9 cellular contexts compared by ENCODE assay signal in the genomic region with DNA sequence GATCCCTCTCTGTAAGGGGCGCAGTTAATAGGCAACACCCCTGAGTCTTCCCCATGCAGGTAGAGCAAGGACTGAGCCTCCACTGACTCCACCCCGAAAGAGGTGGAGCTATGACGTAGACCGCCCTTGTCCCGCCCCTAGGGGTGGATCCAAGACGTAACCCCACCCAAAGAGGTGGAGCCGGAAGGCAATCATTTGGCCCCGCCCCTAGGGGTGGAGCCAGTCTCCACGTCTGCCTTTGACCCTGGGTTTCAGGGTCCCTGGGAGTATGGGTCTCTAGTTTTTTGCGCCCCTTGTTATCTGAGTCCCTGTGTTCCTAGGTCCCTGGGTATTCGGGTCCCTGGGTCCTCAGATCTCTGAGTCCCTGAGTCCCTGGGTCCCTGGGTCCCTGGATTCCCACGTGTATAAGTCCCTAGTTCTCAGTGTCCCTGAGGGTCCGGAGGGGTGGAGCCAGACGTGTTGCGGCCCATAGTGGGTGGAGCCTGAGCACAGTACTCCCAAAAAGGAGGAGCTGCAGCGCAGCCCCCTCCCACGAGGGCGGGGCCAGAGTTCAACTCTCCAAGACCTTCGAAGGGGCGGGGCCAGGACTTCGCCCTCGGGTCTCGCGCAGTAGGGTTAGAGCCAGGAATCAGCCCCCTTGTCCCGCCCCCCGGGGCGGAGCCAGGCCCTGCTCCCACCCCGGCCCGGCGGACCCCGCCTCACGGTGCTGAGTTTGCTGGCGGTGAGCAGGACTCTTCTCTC. TPM values are rescaled to one million over a fixed set of nuclear protein-coding genes. Genes with fewer than 3 reads are reported as not detected.
A peak's percentile ranks its signal among the peaks of the same experiment; 100 is the strongest.
DNase-seq lines count a peak whose midpoint lies in the region; ATAC-seq, FAIRE-seq and TF ChIP-seq lines count a peak whose summit lies in the region.
"Had no signal": no experiment of that assay in that cellular context is flagged by ENCODE, and none has a peak within 500 bp of the region (broad histone marks: within the 10 kb centered on the region; RNA-seq: fewer than 3 reads in every experiment).

No MANE protein-coding gene starts in this region.

- H3K27me3 ChIP-seq in H1 (replicated peaks in 1 of 4; ENCODE audit: control insufficient read depth in 3 of 4, extremely low read depth in 1 of 4, insufficient read depth in 3 of 4, low read length in 3 of 4): peaks cover 0 to 16% (median 9%) of the 10 kb centered on the region in 4 experiments; a peak in 6 of 7 replicates

- H3K23me2 ChIP-seq in H1 (ENCODE audit: low read depth, low read length): peaks cover 16% of the 10 kb centered on the region

- 0 out of 2 replicates have a peak overlapping the region, but pooled peaks have one; percentile 13 for H3K27ac ChIP-seq in H1 (ENCODE audit: low read depth, low read length)

- no peak overlapping the region; the same call in 1 of the 2 replicates for H2BK5ac ChIP-seq in H1 (ENCODE audit: low read depth, low read length)

- intact Hi-C loops in activated CD8-positive, alpha-beta T cell treated with anti-CD3 and anti-CD28 coated beads for 36 hours (cut with micrococcal nuclease): no loop called here

- peak; percentile 99 for FAIRE-seq in H1 (lab: Jason Lieb, UNC)

- CTCF ChIA-PET in activated CD8-positive, alpha-beta T cell treated with anti-CD3 and anti-CD28 coated beads for 36 hours (lab: Charles Lee): no interaction called here
- CTCF ChIA-PET in H1 (lab: Charles Lee; ENCODE audit: partially characterized antibody): interaction anchor here (0.5 to 2.3 kb wide), 8 partner anchors 13 to 293 kb away, joined by 3 to 6 read pairs (median 4); partner anchors contain the start of gene TUBB4A

- POLR2A ChIA-PET in activated CD8-positive, alpha-beta T cell treated with anti-CD3 and anti-CD28 coated beads for 36 hours (lab: Charles Lee): interaction anchor here (1.4 kb wide), 1 partner anchor 12 kb away, joined by 3 read pairs; the partner anchor contains the start of gene CRB3
- POLR2A ChIA-PET in H1 (lab: Charles Lee; ENCODE audit: partially characterized antibody): interaction anchor here (0.9 to 1.6 kb wide), 12 partner anchors 9 to 261 kb away, joined by 3 to 9 read pairs (median 4); partner anchors contain the start of genes CRB3, KHSRP, TNFSF9 and TUBB4A

- H3K14ac ChIP-seq in H1 (ENCODE audit: insufficient read length): no peak overlapping the region

- no peak overlapping the region for H2BK12ac ChIP-seq in H1 (ENCODE audit: low read depth, low read length)

- TF ChIP-seq CTCF in activated CD8-positive, alpha-beta T cell treated with anti-CD3 and anti-CD28 coated beads for 36 hours (IDR thresholded peaks at IDR 0.05): no peak
- no peak for TF ChIP-seq CTCF in H1 (IDR thresholded peaks at IDR 0.05; ENCODE audit: control extremely low read depth in 1 of 3, insufficient read depth in 1 of 3, low read depth in 1 of 3, low read length in 3 of 3)

- H2BK15ac ChIP-seq in H1 (ENCODE audit: low read length): no peak overlapping the region

- no peak overlapping the region for H4K8ac ChIP-seq in H1 (ENCODE audit: extremely low read depth, insufficient read depth, low read length)

- ATAC-seq in activated CD8-positive, alpha-beta T cell treated with anti-CD3 and anti-CD28 coated beads for 36 hours: peak; percentile 95
- ATAC-seq in memory B cell (ENCODE audit: low read depth) (peak; percentile 98), HG02759 (IDR thresholded peaks at IDR 0.05; ENCODE audit: unreplicated experiment) (no peak), GM21423 (IDR thresholded peaks at IDR 0.05; ENCODE audit: unreplicated experiment) (no peak)

- TF ChIP-seq RAD21 in H1 (IDR thresholded peaks at IDR 0.05 in 1 of 2, conservative IDR thresholded peaks at IDR 0.05 in 1 of 2; ENCODE audit: low read depth in 2 of 2, low read length in 2 of 2): no peak

- H3K23ac ChIP-seq in H1 (ENCODE audit: insufficient read length): no peak overlapping the region

- H4K5ac ChIP-seq in H1 (ENCODE audit: insufficient read length, low read depth, low read length): no peak overlapping the region

- H3K79me2 ChIP-seq in H1 (ENCODE audit: control insufficient read depth in 1 of 2, insufficient read depth in 2 of 2, low read length in 2 of 2): no peaks in the 10 kb centered on the region

- H3K4me3 Mint-ChIP-seq in activated CD8-positive, alpha-beta T cell treated with anti-CD3 and anti-CD28 coated beads for 36 hours: no peak overlapping the region
- no peak overlapping the region for H3K4me3 Mint-ChIP-seq in memory B cell

- H3K18ac ChIP-seq in H1 (ENCODE audit: extremely low read depth, low read length): 0 out of 2 replicates have a peak overlapping the region, but pooled peaks have one; percentile 56

- H3K4me1 ChIP-seq in H1 (replicated peaks in 1 of 4; ENCODE audit: control insufficient read depth in 3 of 4, insufficient read depth in 4 of 4, low read length in 3 of 4): peaks cover 0 to 12% (median 6%) of the 10 kb centered on the region in 4 experiments; a peak in 5 of 7 replicates

- peak overlapping the region; percentile 96 for H2AFZ ChIP-seq in H1 (ENCODE audit: low read length)

- no peak; a peak in 1 of 3 replicates for TF ChIP-seq POLR2A in H1 (IDR thresholded peaks at IDR 0.05; ENCODE audit: control extremely low read depth in 1 of 2, low read depth in 2 of 2, low read length in 2 of 2)

- no peaks in the 10 kb centered on the region for H3K9me3 Mint-ChIP-seq in activated CD8-positive, alpha-beta T cell treated with anti-CD3 and anti-CD28 coated beads for 36 hours
- no peaks in the 10 kb centered on the region for H3K9me3 Mint-ChIP-seq in memory B cell

- H2BK20ac ChIP-seq in H1 (ENCODE audit: low read length): no peak overlapping the region

- H4K20me1 ChIP-seq in H1 (replicated peaks in 1 of 2; ENCODE audit: control insufficient read depth in 1 of 2, insufficient read depth in 2 of 2, low read length in 2 of 2): peaks cover 0 to 3% of the 10 kb centered on the region in 2 experiments

- H3K79me1 ChIP-seq in H1 (ENCODE audit: low read depth, low read length): no peaks in the 10 kb centered on the region

- H4K91ac ChIP-seq in H1 (replicated peaks; ENCODE audit: insufficient read length, low read length): no peak overlapping the region

- H3K4ac ChIP-seq in H1 (replicated peaks; ENCODE audit: insufficient read length, low read depth, low read length): no peak overlapping the region

- peak; percentile 32 for DNase-seq in COLO668 (lab: John Stamatoyannopoulos, UW; ENCODE audit: unreplicated experiment)
- DNase-seq in NCI-H1048 (lab: John Stamatoyannopoulos, UW): peak; percentile 91
- peak; percentile 77 for DNase-seq in activated CD8-positive, alpha-beta T cell treated with anti-CD3 and anti-CD28 coated beads for 36 hours
- DNase-seq in H1 (ENCODE audit: low read depth in 1 of 2, low spot score in 2 of 2): peak; percentile 99 to 100
- DNase-seq in memory B cell (ENCODE audit: low spot score in 2 of 2): peak; percentile 59 to 76
- DNase-seq in stimulated activated CD8-positive, alpha-beta memory T cell treated with anti-CD3 and anti-CD28 coated beads, Interleukin-2, amount 100 ng/mL, for 48 hours (ENCODE audit: low read depth in 2 of 2): peak; percentile 56 to 60

- H3K4me1 Mint-ChIP-seq in activated CD8-positive, alpha-beta T cell treated with anti-CD3 and anti-CD28 coated beads for 36 hours (ENCODE audit: low read depth): peaks cover 18% of the 10 kb centered on the region
- H3K4me1 Mint-ChIP-seq in memory B cell: peaks cover 13% of the 10 kb centered on the region

- H3K27me3 Mint-ChIP-seq in activated CD8-positive, alpha-beta T cell treated with anti-CD3 and anti-CD28 coated beads for 36 hours: no peaks in the 10 kb centered on the region
- no peaks in the 10 kb centered on the region for H3K27me3 Mint-ChIP-seq in memory B cell

- H3K9ac ChIP-seq in H1 (replicated peaks in 1 of 4; ENCODE audit: extremely low read depth in 1 of 4, low read depth in 3 of 4, low read length in 3 of 4): peak overlapping the region in 1 of 4 experiments; percentile 26; a peak in 1 of 7 replicates

- no peak overlapping the region for H3K27ac Mint-ChIP-seq in activated CD8-positive, alpha-beta T cell treated with anti-CD3 and anti-CD28 coated beads for 36 hours
- no peak overlapping the region for H3K27ac Mint-ChIP-seq in memory B cell

- H2AK5ac ChIP-seq in H1 (ENCODE audit: low read depth, low read length): no peak overlapping the region

- no peak for TF ChIP-seq EP300 in H1 (IDR thresholded peaks at IDR 0.05; ENCODE audit: borderline replicate concordance in 1 of 2, low read depth in 2 of 2, low read length in 2 of 2)

- no peak overlapping the region for H2BK120ac ChIP-seq in H1 (replicated peaks; ENCODE audit: low read depth, low read length)

- no peaks in the 10 kb centered on the region for H3K36me3 ChIP-seq in H1 (ENCODE audit: control insufficient read depth in 2 of 4, insufficient read depth in 4 of 4, low read length in 3 of 4)

- H3K56ac ChIP-seq in H1 (replicated peaks; ENCODE audit: insufficient read length, low read depth, low read length): no peak overlapping the region

- peak overlapping the region; percentile 54 to 71 (median 61); a peak in 7 of 8 replicates for H3K4me3 ChIP-seq in H1 (ENCODE audit: extremely low read depth in 1 of 4, insufficient read depth in 2 of 4, low read depth in 3 of 4, low read length in 4 of 4)

- 2% methylated on average over 19 of the region's 33 CpGs; no CpG with 5 or more reads in 1 of the 2 experiments for WGBS in H1 (ENCODE audit: extremely low coverage in 1 of 2, insufficient coverage in 1 of 2, insufficient read length in 1 of 2, insufficient replicate concordance in 2 of 2, low coverage in 1 of 2, low lambda C conversion rate in 2 of 2, missing lambda C conversion rate in 1 of 2), 2 experiments

- no peaks in the 10 kb centered on the region for H3K9me3 ChIP-seq in H1 (ENCODE audit: insufficient read depth in 2 of 2, low read depth in 1 of 2, low read length in 1 of 2)

- peaks cover 33% of the 10 kb centered on the region for H3K36me3 Mint-ChIP-seq in activated CD8-positive, alpha-beta T cell treated with anti-CD3 and anti-CD28 coated beads for 36 hours (ENCODE audit: low read depth)
- peaks cover 7% of the 10 kb centered on the region for H3K36me3 Mint-ChIP-seq in memory B cell

- peak overlapping the region; percentile 85 to 99 for H3K4me2 ChIP-seq in H1 (ENCODE audit: insufficient read depth in 1 of 2, low read depth in 2 of 2, low read length in 2 of 2)

RNA-seq across cellular contexts. Expression of gene DENND1C, which starts 5.3 kb away (rescaled TPM):
- 10 to 100 TPM; 58.2 to 61.2 TPM for total RNA-seq in activated CD8-positive, alpha-beta T cell treated with anti-CD3 and anti-CD28 coated beads for 36 hours
- total RNA-seq in H1 (2021; fragmentation: NEBNext Ultra II Directional; extraction: Animal tissue kit (Norgen Biotek cat#: 25700)): 3.7 and 4.0 TPM in 2 replicates
- polyA plus RNA-seq in H1 (2011; rRNA removed): 3.6 and 3.9 TPM in 2 replicates
- 2.6 TPM for polyA plus RNA-seq in H1 (2011; cell fraction: cytosol; rRNA removed)
- polyA plus RNA-seq in H1 (2011; cell fraction: nucleus; rRNA removed): 3.6 TPM
- 19.7 to 29.2 TPM (median 22.4 TPM) in 4 replicates for polyA plus RNA-seq in H1 (2012, experiment 1 of 2)
- polyA plus RNA-seq in H1 (2012, experiment 2 of 2): 15.8 TPM
- polyA plus RNA-seq in H1 (2013, experiment 1 of 2): 5.4 TPM
- 5.5 TPM for polyA plus RNA-seq in H1 (2013, experiment 2 of 2)
- 0.91 and 1.1 TPM in 2 replicates for polyA minus RNA-seq in H1 (2011; rRNA and poly(A)+ RNA removed)
- 1.8 TPM for polyA minus RNA-seq in H1 (2011; cell fraction: cytosol; rRNA and poly(A)+ RNA removed)
- polyA minus RNA-seq in H1 (2011; cell fraction: nucleus; rRNA and poly(A)+ RNA removed): 1.6 TPM
- total RNA-seq: myocyte had no signal

RNA-seq across cellular contexts. Expression of gene CRB3, which starts 12.3 kb away (rescaled TPM):
- under 1 TPM; 0.58 to 0.70 TPM for total RNA-seq in activated CD8-positive, alpha-beta T cell treated with anti-CD3 and anti-CD28 coated beads for 36 hours
- 21.1 and 24.6 TPM in 2 replicates for total RNA-seq in H1 (2021; fragmentation: NEBNext Ultra II Directional; extraction: Animal tissue kit (Norgen Biotek cat#: 25700))
- polyA plus RNA-seq in H1 (2011; rRNA removed): 24.6 and 33.7 TPM in 2 replicates
- 19.3 TPM for polyA plus RNA-seq in H1 (2011; cell fraction: cytosol; rRNA removed)
- 16.0 TPM for polyA plus RNA-seq in H1 (2011; cell fraction: nucleus; rRNA removed)
- polyA plus RNA-seq in H1 (2012, experiment 1 of 2): 12.4 to 17.6 TPM (median 16.4 TPM) in 4 replicates
- polyA plus RNA-seq in H1 (2012, experiment 2 of 2): 18.0 TPM
- 17.0 TPM for polyA plus RNA-seq in H1 (2013, experiment 1 of 2)
- polyA plus RNA-seq in H1 (2013, experiment 2 of 2): 19.9 TPM
- 6.2 and 6.6 TPM in 2 replicates for polyA minus RNA-seq in H1 (2011; rRNA and poly(A)+ RNA removed)
- polyA minus RNA-seq in H1 (2011; cell fraction: cytosol; rRNA and poly(A)+ RNA removed): 14.1 TPM
- 9.0 TPM for polyA minus RNA-seq in H1 (2011; cell fraction: nucleus; rRNA and poly(A)+ RNA removed)
- total RNA-seq: myocyte had no signal

RNA-seq across cellular contexts. Expression of gene SLC25A23, which starts 16.7 kb away (rescaled TPM):
- 10 to 100 TPM; 11.9 to 12.1 TPM for total RNA-seq in activated CD8-positive, alpha-beta T cell treated with anti-CD3 and anti-CD28 coated beads for 36 hours
- 48.1 and 54.0 TPM in 2 replicates for total RNA-seq in H1 (2021; fragmentation: NEBNext Ultra II Directional; extraction: Animal tissue kit (Norgen Biotek cat#: 25700))
- 18.0 and 31.5 TPM in 2 replicates for polyA plus RNA-seq in H1 (2011; rRNA removed)
- polyA plus RNA-seq in H1 (2011; cell fraction: cytosol; rRNA removed): 18.1 TPM
- 23.6 TPM for polyA plus RNA-seq in H1 (2011; cell fraction: nucleus; rRNA removed)
- polyA plus RNA-seq in H1 (2012, experiment 1 of 2): 45.9 to 52.0 TPM (median 51.1 TPM) in 4 replicates
- polyA plus RNA-seq in H1 (2012, experiment 2 of 2): 52.2 TPM
- 55.6 TPM for polyA plus RNA-seq in H1 (2013, experiment 1 of 2)
- polyA plus RNA-seq in H1 (2013, experiment 2 of 2): 57.5 TPM
- polyA minus RNA-seq in H1 (2011; rRNA and poly(A)+ RNA removed): 11.9 and 19.4 TPM in 2 replicates
- polyA minus RNA-seq in H1 (2011; cell fraction: cytosol; rRNA and poly(A)+ RNA removed): 33.5 TPM
- 17.9 TPM for polyA minus RNA-seq in H1 (2011; cell fraction: nucleus; rRNA and poly(A)+ RNA removed)

RNA-seq across cellular contexts. Expression of gene TUBB4A, which starts 25.8 kb away (rescaled TPM):
- 10 to 100 TPM in 1 of 2 experiments, 1 to 10 TPM in 1; 9.6 to 10.6 TPM for total RNA-seq in activated CD8-positive, alpha-beta T cell treated with anti-CD3 and anti-CD28 coated beads for 36 hours
- 21.2 and 30.4 TPM in 2 replicates for total RNA-seq in H1 (2021; fragmentation: NEBNext Ultra II Directional; extraction: Animal tissue kit (Norgen Biotek cat#: 25700))
- 16.8 and 29.9 TPM in 2 replicates for polyA plus RNA-seq in H1 (2011; rRNA removed)
- 10.4 TPM for polyA plus RNA-seq in H1 (2011; cell fraction: cytosol; rRNA removed)
- polyA plus RNA-seq in H1 (2011; cell fraction: nucleus; rRNA removed): 13.4 TPM
- 29.0 to 42.9 TPM (median 38.1 TPM) in 4 replicates for polyA plus RNA-seq in H1 (2012, experiment 1 of 2)
- 36.9 TPM for polyA plus RNA-seq in H1 (2012, experiment 2 of 2)
- 33.7 TPM for polyA plus RNA-seq in H1 (2013, experiment 1 of 2)
- polyA plus RNA-seq in H1 (2013, experiment 2 of 2): 32.7 TPM
- 8.9 and 21.0 TPM in 2 replicates for polyA minus RNA-seq in H1 (2011; rRNA and poly(A)+ RNA removed)
- 63.5 TPM for polyA minus RNA-seq in H1 (2011; cell fraction: cytosol; rRNA and poly(A)+ RNA removed)
- polyA minus RNA-seq in H1 (2011; cell fraction: nucleus; rRNA and poly(A)+ RNA removed): 20.5 TPM
- total RNA-seq: myocyte had no signal

RNA-seq across cellular contexts. Expression of gene SLC25A41, which starts 42.8 kb away (rescaled TPM):
- total RNA-seq in activated CD8-positive, alpha-beta T cell treated with anti-CD3 and anti-CD28 coated beads for 36 hours: not detected
- 0.77 TPM in 1 of 2 replicates, not detected in the other for total RNA-seq in H1 (2021; fragmentation: NEBNext Ultra II Directional; extraction: Animal tissue kit (Norgen Biotek cat#: 25700))
- polyA plus RNA-seq in H1 (2011; rRNA removed): 0.50 and 0.72 TPM in 2 replicates
- polyA plus RNA-seq in H1 (2011; cell fraction: cytosol; rRNA removed): 0.97 TPM
- 2.2 TPM for polyA plus RNA-seq in H1 (2011; cell fraction: nucleus; rRNA removed)
- polyA plus RNA-seq in H1 (2012, experiment 1 of 2): 0.55 to 1.2 TPM (median 0.88 TPM) in 4 replicates
- 0.83 TPM for polyA plus RNA-seq in H1 (2012, experiment 2 of 2)
- 0.22 TPM for polyA plus RNA-seq in H1 (2013, experiment 1 of 2)
- 0.22 TPM for polyA plus RNA-seq in H1 (2013, experiment 2 of 2)
- polyA minus RNA-seq in H1 (2011; rRNA and poly(A)+ RNA removed): 0.38 TPM in 1 of 2 replicates, not detected in the other
- polyA minus RNA-seq in H1 (2011; cell fraction: cytosol; rRNA and poly(A)+ RNA removed): not detected
- not detected for polyA minus RNA-seq in H1 (2011; cell fraction: nucleus; rRNA and poly(A)+ RNA removed)
- total RNA-seq: myocyte had no signal

Comparison
In these comparisons a context has a peak if more than half of its experiments do, and no peak if none do; other contexts are left out.
1. DNase-seq: peak in every context shown above with its lines; median percentile 100 in H1; 91 in NCI-H1048; 77 in activated CD8-positive, alpha-beta T cell treated with anti-CD3 and anti-CD28 coated beads for 36 hours; 68 in memory B cell; 58 in stimulated activated CD8-positive, alpha-beta memory T cell treated with anti-CD3 and anti-CD28 coated beads, Interleukin-2, amount 100 ng/mL, for 48 hours; 32 in COLO668.
2. ATAC-seq: peak in activated CD8-positive, alpha-beta T cell treated with anti-CD3 and anti-CD28 coated beads for 36 hours (single experiment) and memory B cell (single experiment); none in HG02759 (single experiment) and GM21423 (single experiment).
3. RNA of gene DENND1C, which starts 5.3 kb away (total RNA-seq): 58.2 to 61.2 TPM in activated CD8-positive, alpha-beta T cell treated with anti-CD3 and anti-CD28 coated beads for 36 hours; 3.7 to 4.0 TPM in H1; every median in the first group is over 10 times any median in the second.
4. RNA of gene CRB3, which starts 12.3 kb away (total RNA-seq): 21.1 to 24.6 TPM in H1; 0.58 to 0.70 TPM in activated CD8-positive, alpha-beta T cell treated with anti-CD3 and anti-CD28 coated beads for 36 hours; every median in the first group is over 10 times any median in the second.